ENCODE assay signal across 11 cellular contexts in the genomic region with DNA sequence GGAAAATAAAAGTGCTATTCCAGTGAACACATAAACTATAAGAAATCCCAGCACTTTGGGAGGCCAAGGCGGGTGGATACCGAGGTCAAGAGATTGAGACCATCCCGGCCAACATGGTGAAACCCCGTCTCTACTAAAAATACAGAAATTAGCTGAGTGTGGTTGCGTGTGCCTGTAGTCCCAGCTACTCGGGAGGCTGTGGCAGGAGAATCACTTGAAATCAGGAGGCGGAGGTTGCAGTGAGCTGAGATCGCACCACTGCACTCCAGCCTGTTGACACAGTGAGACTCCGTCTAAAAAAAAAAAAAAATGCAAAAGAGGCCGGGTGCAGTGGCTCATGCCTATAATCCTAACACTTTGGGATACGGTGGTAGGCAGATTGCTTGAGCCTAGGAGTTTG. TPM values are rescaled to one million over a fixed set of nuclear protein-coding genes. Genes with fewer than 3 reads are reported as not detected.
"Had no signal": no experiment of that assay in that cellular context is flagged by ENCODE, and none has a peak within 500 bp of the region (broad histone marks: within the 10 kb centered on the region; RNA-seq: fewer than 3 reads in every experiment).

No MANE protein-coding gene starts in this region.

RNA-seq across cellular contexts. Expression of gene GPR33, which starts 57.0 kb away (rescaled TPM):
- total RNA-seq: OCI-LY7, PC-3, PC-9, Peyer's patch, Right ventricle myocardium inferior, Right ventricle myocardium superior, RPMI7951, SJCRH30, SJSA1, SK-MEL-5 had no signal
- polyA plus RNA-seq: SK-N-SH had no signal
